In genomic region chr2:43218550-43219382, GRCh38 we compare ENCODE assay signal across 8 cellular contexts. TPM values are rescaled to one million over a fixed set of nuclear protein-coding genes. Genes with fewer than 3 reads are reported as not detected.
DNase-seq lines count a peak whose midpoint lies in the region; ATAC-seq and TF ChIP-seq lines count a peak whose summit lies in the region.

No MANE protein-coding gene starts in this region.

- no peaks in the 10 kb centered on the region for H3K27me3 ChIP-seq in CD8-positive, alpha-beta T cell (ENCODE audit: insufficient read depth, low read length)
- H3K27me3 ChIP-seq in esophagus muscularis mucosa (no peaks in the 10 kb centered on the region), neuron (ENCODE audit: insufficient read depth, low read length) (no peaks in the 10 kb centered on the region)

- H3K9me3 Mint-ChIP-seq in CD8-positive, alpha-beta T cell = no peaks in the 10 kb centered on the region

- peak; percentile 63 to 95 (median 79) for DNase-seq in CD8-positive, alpha-beta T cell
- DNase-seq in NCI-H69 (lab: John Stamatoyannopoulos, UW) (peak; percentile 54), activated T-cell treated with anti-CD3 and anti-CD28 coated beads for 4 hours (peak; percentile 65), esophagus muscularis mucosa (ENCODE audit: extremely low spot score) (no peak), ureter (ENCODE audit: low spot score) (peak; percentile 82), NCI-H446 treated with DMSO at 0.1 percent for 48 hours (lab: John Stamatoyannopoulos, UW) (no peak)

- POLR2A ChIA-PET in CD8-positive, alpha-beta T cell (lab: Charles Lee) = interaction anchor here (0.8 to 18.1 kb wide), 17 partner anchors 9 to 195 kb away, joined by 3 to 1192 read pairs (median 4); partner anchors contain the start of gene ZFP36L2

- peak overlapping the region; percentile 86 for H3K27ac ChIP-seq in CD8-positive, alpha-beta T cell (ENCODE audit: low read depth, low read length)
- H3K27ac ChIP-seq in esophagus muscularis mucosa (replicated peaks in 1 of 4) = peak overlapping the region; percentile 97 to 100 (median 98)

- peak overlapping the region; percentile 89 for H3K4me3 ChIP-seq in CD8-positive, alpha-beta T cell (ENCODE audit: low read depth, low read length)
- H3K4me3 ChIP-seq in esophagus muscularis mucosa = peak overlapping the region; percentile 80 to 93 (median 90)
- peak overlapping the region; percentile 79 for H3K4me3 ChIP-seq in neuron (ENCODE audit: low read length)

- intact Hi-C loops in CD8-positive, alpha-beta T cell (cut with DNase I, micrococcal nuclease) = loop anchor here (1.0 to 2.0 kb wide), 4 partner anchors 23 to 160 kb away; no protein-coding TSS in a partner anchor
- intact Hi-C loops in esophagus muscularis mucosa (cut with DNase I) = no loop called here

- no peaks in the 10 kb centered on the region for H3K27me3 Mint-ChIP-seq in CD8-positive, alpha-beta T cell (ENCODE audit: low read depth)

- H3K4me1 ChIP-seq in CD8-positive, alpha-beta T cell (ENCODE audit: insufficient read depth, low read length) = peaks cover 33% of the 10 kb centered on the region
- H3K4me1 ChIP-seq in esophagus muscularis mucosa (peaks cover 56 to 72% (median 70%) of the 10 kb centered on the region in 4 donors), neuron (ENCODE audit: insufficient read depth, low read length) (peaks cover 58% of the 10 kb centered on the region)

- no peaks in the 10 kb centered on the region for H3K9me3 ChIP-seq in CD8-positive, alpha-beta T cell (ENCODE audit: low read length)
- H3K9me3 ChIP-seq in esophagus muscularis mucosa (no peaks in the 10 kb centered on the region), neuron (ENCODE audit: low read length) (no peaks in the 10 kb centered on the region)

- no peak for TF ChIP-seq EP300 in esophagus muscularis mucosa (IDR thresholded peaks at IDR 0.05)

- CTCF ChIA-PET in CD8-positive, alpha-beta T cell (lab: Charles Lee) = interaction anchor here (1.0 to 22.9 kb wide), 9 partner anchors 9 to 90 kb away, joined by 3 to 666 read pairs (median 9); partner anchors contain the start of gene ZFP36L2

- no peak overlapping the region for H2AFZ ChIP-seq in neuron (ENCODE audit: low read depth, low read length)

- H3K4me1 Mint-ChIP-seq in CD8-positive, alpha-beta T cell (ENCODE audit: low read depth) = peaks cover 49% of the 10 kb centered on the region

- peak overlapping the region; percentile 94 for H3K4me3 Mint-ChIP-seq in CD8-positive, alpha-beta T cell

- peaks cover 18% of the 10 kb centered on the region for H3K36me3 ChIP-seq in CD8-positive, alpha-beta T cell (ENCODE audit: insufficient read depth, low read length)
- H3K36me3 ChIP-seq in esophagus muscularis mucosa (peaks cover 0 to 18% (median 8%) of the 10 kb centered on the region in 4 donors), neuron (ENCODE audit: insufficient read depth, low read length) (peaks cover 12% of the 10 kb centered on the region)

- no peak for TF ChIP-seq POLR2A in esophagus muscularis mucosa (IDR thresholded peaks at IDR 0.05; ENCODE audit: low read depth)

- H3K27ac Mint-ChIP-seq in CD8-positive, alpha-beta T cell = peak overlapping the region; percentile 99

- WGBS in esophagus muscularis mucosa = 15% methylated on average over 4 of the region's 9 CpGs

- TF ChIP-seq CTCF in CD8-positive, alpha-beta T cell (IDR thresholded peaks at IDR 0.05) = no peak
- no peak for TF ChIP-seq CTCF in esophagus muscularis mucosa (IDR thresholded peaks at IDR 0.05)

- H3K36me3 Mint-ChIP-seq in CD8-positive, alpha-beta T cell = peaks cover 26% of the 10 kb centered on the region

- ATAC-seq in CD8-positive, alpha-beta T cell = peak; percentile 65
- ATAC-seq in GM21576 (IDR thresholded peaks at IDR 0.05; ENCODE audit: unreplicated experiment) = peak; percentile 35

RNA-seq across cellular contexts. Expression of gene ZFP36L2, which starts 7.6 kb away (rescaled TPM):
- 1,000 to 10,000 TPM; 1,270 to 1,311 TPM for total RNA-seq in CD8-positive, alpha-beta T cell
- total RNA-seq in esophagus muscularis mucosa (100 to 1,000 TPM in 1 of 4 donors, 10 to 100 TPM in 3; 81.7 to 117 (median 85.7) TPM), ureter (149 TPM)

Comparison
In these comparisons a context has a peak if more than half of its experiments do, and no peak if none do; other contexts are left out.
1. DNase-seq: peak in CD8-positive, alpha-beta T cell (7 of 7), NCI-H69 (single experiment), activated T-cell treated with anti-CD3 and anti-CD28 coated beads for 4 hours (single experiment) and ureter (single experiment); none in esophagus muscularis mucosa (single experiment) and NCI-H446 treated with DMSO at 0.1 percent for 48 hours (single experiment).
2. Peak in every context shown above with its lines, with median percentiles within 50 percentile points of each other: H3K4me3 ChIP-seq.